ENCODE assay signal across 9 cellular contexts in the genomic region with DNA sequence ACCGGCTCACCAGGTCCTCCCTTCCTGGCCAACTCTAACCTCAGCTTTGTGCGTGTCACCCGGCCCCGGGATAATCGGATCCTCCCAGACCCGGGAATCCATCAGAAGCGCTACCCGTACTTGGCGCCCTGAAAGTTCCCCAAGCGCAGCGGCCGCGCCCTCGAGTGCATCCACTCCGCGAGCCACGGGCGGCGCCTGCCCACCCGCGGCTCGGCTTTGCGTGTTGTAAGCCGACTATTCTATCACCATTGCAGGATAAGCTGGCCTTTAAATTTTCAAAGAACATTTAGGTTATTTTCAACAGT. TPM values are rescaled to one million over a fixed set of nuclear protein-coding genes. Genes with fewer than 3 reads are reported as not detected.
DNase-seq lines count a peak whose midpoint lies in the region; ATAC-seq and TF ChIP-seq lines count a peak whose summit lies in the region.
"Had no signal": no experiment of that assay in that cellular context is flagged by ENCODE, and none has a peak within 500 bp of the region (broad histone marks: within the 10 kb centered on the region; RNA-seq: fewer than 3 reads in every experiment).

No MANE protein-coding gene starts in this region.

- no peaks in the 10 kb centered on the region for H3K9me3 ChIP-seq in stomach

- no peak for TF ChIP-seq EP300 in stomach (IDR thresholded peaks at IDR 0.05)

- H3K4me3 ChIP-seq in coronary artery, result peak overlapping the region; percentile 76
- H3K4me3 ChIP-seq in stomach, result peak overlapping the region; percentile 75 to 89 (median 81)

- intact Hi-C loops in stomach (cut with DNase I; ENCODE audit: low total_unique reads), result no loop called here

- H3K4me1 ChIP-seq in stomach, result peaks cover 0 to 28% (median 14%) of the 10 kb centered on the region in 4 donors

- 39 to 62% (median 50%) methylated on average over 23 to 24 of the region's 24 CpGs for WGBS in stomach, 5 donors

- peak; percentile 53 for DNase-seq in activated CD4-positive, CD25-positive, alpha-beta regulatory T cell treated with anti-CD3 and anti-CD28 coated beads, Interleukin-2, amount 50 U/mL, for 72 hours
- DNase-seq in coronary artery (ENCODE audit: low spot score) (no peak), lung microvascular endothelial cell (ENCODE audit: low read depth in 2 of 2) (peak; percentile 21 to 36), stomach (no peak), SHP77 treated with DMSO at 0.1 percent for 48 hours (lab: John Stamatoyannopoulos, UW) (no peak), SIG-M5 (lab: John Stamatoyannopoulos, UW) (no peak), NAMALWA (ENCODE audit: low spot score) (no peak)

- peaks cover 0 to 16% (median 14%) of the 10 kb centered on the region in 3 donors for H3K27me3 ChIP-seq in stomach

- no peak for TF ChIP-seq POLR2A in stomach (IDR thresholded peaks at IDR 0.05)

- no peak for ATAC-seq in HG02870 (IDR thresholded peaks at IDR 0.05; ENCODE audit: unreplicated experiment)

- H3K27ac ChIP-seq in coronary artery, result peak overlapping the region; percentile 90 to 92
- peak overlapping the region; percentile 85 to 96 (median 94) for H3K27ac ChIP-seq in stomach

- H3K36me3 ChIP-seq in stomach, result no peaks in the 10 kb centered on the region

- TF ChIP-seq CTCF in coronary artery (IDR thresholded peaks at IDR 0.05) (no peak), stomach (IDR thresholded peaks at IDR 0.05) (no peak)

RNA-seq across cellular contexts. Expression of gene EBLN1, which starts 35.7 kb away (rescaled TPM):
- total RNA-seq in lung microvascular endothelial cell, result not detected in 2 replicates
- total RNA-seq in stomach, result not detected
- polyA plus RNA-seq in stomach, result not detected
- polyA plus RNA-seq: keratinocyte had no signal

Comparison
In these comparisons a context has a peak if more than half of its experiments do, and no peak if none do; other contexts are left out.
1. DNase-seq: peak in activated CD4-positive, CD25-positive, alpha-beta regulatory T cell treated with anti-CD3 and anti-CD28 coated beads, Interleukin-2, amount 50 U/mL, for 72 hours (single experiment) and lung microvascular endothelial cell (2 of 2); none in coronary artery (single experiment), stomach (single experiment), SHP77 treated with DMSO at 0.1 percent for 48 hours (single experiment), SIG-M5 (single experiment) and NAMALWA (single experiment).